Comparison of ENCODE assay signal across 10 cellular contexts in the genomic region with DNA sequence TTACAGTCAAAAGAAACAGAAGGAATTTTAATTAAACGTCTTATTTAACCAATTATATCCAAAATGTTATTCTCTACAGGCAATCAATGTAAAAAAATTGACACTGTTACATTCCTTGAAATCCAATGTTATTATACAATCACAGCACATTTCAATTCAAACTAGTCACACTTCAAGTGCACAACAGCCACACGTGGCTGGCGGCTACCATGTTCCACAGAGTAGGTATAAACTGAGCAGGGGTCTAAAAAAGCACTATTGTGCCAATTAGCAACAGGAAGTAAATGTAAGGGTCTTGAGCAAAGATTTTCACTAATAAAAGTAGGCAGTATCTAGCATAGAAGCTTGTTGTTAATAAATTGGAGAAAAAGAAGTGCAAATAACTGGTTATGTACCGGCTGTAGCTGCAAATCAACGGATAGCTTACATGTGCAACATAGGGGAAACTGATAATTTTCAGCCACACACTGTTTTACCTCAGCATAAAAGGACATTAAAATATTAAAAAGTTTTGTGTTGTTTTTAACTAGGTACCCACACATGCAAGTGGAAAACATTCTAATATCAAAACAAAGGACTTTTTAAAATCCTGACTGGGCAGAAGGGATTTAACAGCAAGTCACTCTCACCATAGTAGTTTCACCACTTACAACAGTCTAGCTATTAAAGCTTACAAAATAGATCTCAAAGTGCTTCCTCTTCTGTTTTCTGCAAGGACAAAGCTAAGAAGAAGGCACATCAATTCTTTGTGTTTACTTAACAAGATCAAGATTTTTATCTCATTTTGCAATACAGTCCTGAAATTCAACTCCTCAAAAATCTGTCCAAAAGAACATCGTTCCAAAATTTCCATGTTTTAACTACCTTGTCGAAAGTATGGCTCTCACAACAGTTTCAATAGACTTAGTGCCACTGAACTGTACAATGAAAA. TPM values are rescaled to one million over a fixed set of nuclear protein-coding genes. Genes with fewer than 3 reads are reported as not detected.
DNase-seq lines count a peak whose midpoint lies in the region; ATAC-seq and TF ChIP-seq lines count a peak whose summit lies in the region.
"Had no signal": no experiment of that assay in that cellular context is flagged by ENCODE, and none has a peak within 500 bp of the region (broad histone marks: within the 10 kb centered on the region; RNA-seq: fewer than 3 reads in every experiment).

No MANE protein-coding gene starts in this region.

- H3K4me3 ChIP-seq in subcutaneous abdominal adipose tissue (ENCODE audit: low read depth in 1 of 5, low read length in 5 of 5), result peak overlapping the region in 3 of 5 donors; percentile 11 to 100 (median 100)

- no peaks in the 10 kb centered on the region for H3K27me3 Mint-ChIP-seq in activated T-cell treated with anti-CD3 and anti-CD28 coated beads, Interleukin-2, amount 50 U/mL, for 24 hours
- no peaks in the 10 kb centered on the region for H3K27me3 Mint-ChIP-seq in T-helper 17 cell
- peaks cover 9% of the 10 kb centered on the region for H3K27me3 Mint-ChIP-seq in glutamatergic neuron (ENCODE audit: unreplicated experiment)

- no peaks in the 10 kb centered on the region for H3K27me3 ChIP-seq in subcutaneous abdominal adipose tissue (ENCODE audit: control insufficient read depth in 5 of 5, insufficient read depth in 4 of 5, low read length in 5 of 5)

- peaks cover 0 to under 1% (median 0%) of the 10 kb centered on the region in 5 donors for H3K36me3 ChIP-seq in subcutaneous abdominal adipose tissue (ENCODE audit: control insufficient read depth in 5 of 5, insufficient read depth in 5 of 5, low read length in 5 of 5)

- H3K4me1 ChIP-seq in subcutaneous abdominal adipose tissue (ENCODE audit: control insufficient read depth in 5 of 5, insufficient read depth in 5 of 5, low read length in 5 of 5), result peaks cover 12 to 78% (median 73%) of the 10 kb centered on the region in 5 donors

- DNase-seq in activated T-cell treated with anti-CD3 and anti-CD28 coated beads, Interleukin-2, amount 50 U/mL, for 24 hours, result no peak
- no peak for DNase-seq in activated T-cell treated with anti-CD3 and anti-CD28 coated beads for 4 hours
- DNase-seq in T-helper 17 cell, result no peak
- no peak for DNase-seq in glutamatergic neuron
- DNase-seq in NCI-H2029 (lab: John Stamatoyannopoulos, UW), result no peak
- DNase-seq in NCI-H774 (lab: John Stamatoyannopoulos, UW), result no peak
- DNase-seq: DMS153, NCI-H2227 treated with DMSO at 0.1 percent for 48 hours had no signal

- peak overlapping the region; percentile 100 for H3K27ac ChIP-seq in subcutaneous abdominal adipose tissue (ENCODE audit: low read depth, low read length)

- no peaks in the 10 kb centered on the region for H3K9me3 Mint-ChIP-seq in activated T-cell treated with anti-CD3 and anti-CD28 coated beads, Interleukin-2, amount 50 U/mL, for 24 hours
- H3K9me3 Mint-ChIP-seq in glutamatergic neuron (ENCODE audit: unreplicated experiment), result peaks cover 11% of the 10 kb centered on the region

- peak overlapping the region in 4 of 5 donors; percentile 16 to 100 (median 66) for H3K9ac ChIP-seq in subcutaneous abdominal adipose tissue (ENCODE audit: low read length in 5 of 5)

- ATAC-seq in T-helper 17 cell (no peak), GM21825 (IDR thresholded peaks at IDR 0.05; ENCODE audit: unreplicated experiment) (no peak)

- peaks cover 70% of the 10 kb centered on the region for H3K36me3 Mint-ChIP-seq in activated T-cell treated with anti-CD3 and anti-CD28 coated beads, Interleukin-2, amount 50 U/mL, for 24 hours (ENCODE audit: low read depth)
- H3K36me3 Mint-ChIP-seq in T-helper 17 cell (ENCODE audit: low read depth), result peaks cover 12% of the 10 kb centered on the region
- no peaks in the 10 kb centered on the region for H3K36me3 Mint-ChIP-seq in glutamatergic neuron (ENCODE audit: unreplicated experiment)

- H3K4me3 Mint-ChIP-seq in activated T-cell treated with anti-CD3 and anti-CD28 coated beads, Interleukin-2, amount 50 U/mL, for 24 hours, result peak overlapping the region; percentile 99
- peak overlapping the region; percentile 99 for H3K4me3 Mint-ChIP-seq in T-helper 17 cell
- peak overlapping the region; percentile 95 for H3K4me3 Mint-ChIP-seq in glutamatergic neuron (ENCODE audit: unreplicated experiment)

- H3K9me3 ChIP-seq in T-helper 17 cell (ENCODE audit: control insufficient read depth, low read length, poor library complexity, severe bottlenecking) (no peaks in the 10 kb centered on the region), subcutaneous abdominal adipose tissue (ENCODE audit: control insufficient read depth in 5 of 5, low read length in 5 of 5) (no peaks in the 10 kb centered on the region)

- no peak for TF ChIP-seq CTCF in glutamatergic neuron (IDR thresholded peaks at IDR 0.05; ENCODE audit: partially characterized antibody, unreplicated experiment)

- peaks cover 77% of the 10 kb centered on the region for H3K4me1 Mint-ChIP-seq in activated T-cell treated with anti-CD3 and anti-CD28 coated beads, Interleukin-2, amount 50 U/mL, for 24 hours (ENCODE audit: low read depth)
- H3K4me1 Mint-ChIP-seq in T-helper 17 cell, result peaks cover 61% of the 10 kb centered on the region
- peaks cover 36% of the 10 kb centered on the region for H3K4me1 Mint-ChIP-seq in glutamatergic neuron (ENCODE audit: low read depth, unreplicated experiment)

- peak overlapping the region; percentile 100 for H3K27ac Mint-ChIP-seq in activated T-cell treated with anti-CD3 and anti-CD28 coated beads, Interleukin-2, amount 50 U/mL, for 24 hours
- peak overlapping the region; percentile 99 for H3K27ac Mint-ChIP-seq in T-helper 17 cell
- H3K27ac Mint-ChIP-seq in glutamatergic neuron (ENCODE audit: unreplicated experiment), result peak overlapping the region; percentile 98

RNA-seq across cellular contexts. Expression of a gene that starts 2.5 kb away (rescaled TPM):
- total RNA-seq in T-helper 17 cell (100 to 1,000 TPM; 627 to 703 TPM), glutamatergic neuron (ENCODE audit: unreplicated experiment) (763 TPM)

RNA-seq across cellular contexts. Expression of a gene that starts 25.2 kb away (rescaled TPM):
- total RNA-seq in T-helper 17 cell (10 to 100 TPM; 41.5 to 50.9 TPM), glutamatergic neuron (ENCODE audit: unreplicated experiment) (60.7 TPM)

RNA-seq across cellular contexts. Expression of a gene that starts 38.7 kb away (rescaled TPM):
- total RNA-seq in T-helper 17 cell (10 to 100 TPM; 24.3 to 32.5 TPM), glutamatergic neuron (ENCODE audit: unreplicated experiment) (77.1 TPM)

RNA-seq across cellular contexts. Expression of a gene that starts 59.9 kb away (rescaled TPM):
- total RNA-seq in T-helper 17 cell (not detected), glutamatergic neuron (ENCODE audit: unreplicated experiment) (not detected)
